In genomic region chr14:99537399-99537798, GRCh38 we compare ENCODE assay signal across 11 cellular contexts. TPM values are rescaled to one million over a fixed set of nuclear protein-coding genes. Genes with fewer than 3 reads are reported as not detected.
A peak's percentile ranks its signal among the peaks of the same experiment; 100 is the strongest.
DNase-seq lines count a peak whose midpoint lies in the region; ATAC-seq and TF ChIP-seq lines count a peak whose summit lies in the region.
"Had no signal": no experiment of that assay in that cellular context is flagged by ENCODE, and none has a peak within 500 bp of the region (broad histone marks: within the 10 kb centered on the region; RNA-seq: fewer than 3 reads in every experiment).

No MANE protein-coding gene starts in this region.

- 35 to 37% methylated on average over 6 of the region's 6 CpGs for WGBS in GM23248 (ENCODE audit: low coverage in 1 of 2, low lambda C conversion rate in 2 of 2, missing lambda C conversion rate in 2 of 2), 2 experiments
- 22% methylated on average over 3 of the region's 6 CpGs; no CpG with 5 or more reads in 1 of the 2 donors for WGBS in gastroesophageal sphincter (ENCODE audit: low coverage in 1 of 2), 2 donors

- H3K4me2 ChIP-seq in GM23248 (ENCODE audit: unreplicated experiment), result no peak overlapping the region

- TF ChIP-seq CTCF in gastroesophageal sphincter (IDR thresholded peaks at IDR 0.05) (peak in 2 of 4 experiments; percentile 18 to 39), gastrocnemius medialis (IDR thresholded peaks at IDR 0.05 in 4 of 5, conservative IDR thresholded peaks at IDR 0.05 in 1 of 5) (no peak)

- intact Hi-C loops in gastrocnemius medialis (cut with DNase I; ENCODE audit: low total_unique reads), result no loop called here

- H3K79me2 ChIP-seq in GM23248 (ENCODE audit: insufficient read depth), result peaks cover 7% of the 10 kb centered on the region; the same call in 1 of the 2 replicates

- H3F3A ChIP-seq in GM23248 (ENCODE audit: insufficient read depth), result no peaks in the 10 kb centered on the region

- no peak for TF ChIP-seq EP300 in gastroesophageal sphincter (IDR thresholded peaks at IDR 0.05)

- TF ChIP-seq POLR2A in gastroesophageal sphincter (IDR thresholded peaks at IDR 0.05), result no peak
- no peak for TF ChIP-seq POLR2A in gastrocnemius medialis (IDR thresholded peaks at IDR 0.05)

- no peaks in the 10 kb centered on the region for H3K27me3 ChIP-seq in GM23248 (replicated peaks; ENCODE audit: insufficient read depth)
- H3K27me3 ChIP-seq in gastroesophageal sphincter, result no peaks in the 10 kb centered on the region
- no peaks in the 10 kb centered on the region for H3K27me3 ChIP-seq in rectal smooth muscle tissue (ENCODE audit: control insufficient read depth, insufficient read depth, low read length)
- no peaks in the 10 kb centered on the region for H3K27me3 ChIP-seq in gastrocnemius medialis
- H3K27me3 ChIP-seq: testis had no signal

- H3K9me3 ChIP-seq in GM23248 (ENCODE audit: low read depth) (no peaks in the 10 kb centered on the region), gastroesophageal sphincter (no peaks in the 10 kb centered on the region), gastrocnemius medialis (no peaks in the 10 kb centered on the region)
- H3K9me3 ChIP-seq: testis had no signal

- ATAC-seq in gastroesophageal sphincter, result peak; percentile 87
- no peak for ATAC-seq in HG02970 (IDR thresholded peaks at IDR 0.05; ENCODE audit: low FRiP score, unreplicated experiment)
- ATAC-seq in gastrocnemius medialis, result no peak
- no peak for ATAC-seq in HG03457 (IDR thresholded peaks at IDR 0.05; ENCODE audit: unreplicated experiment)
- no peak for ATAC-seq in HG02588 (IDR thresholded peaks at IDR 0.05; ENCODE audit: unreplicated experiment)

- DNase-seq in GM23248, result peak; percentile 89
- peak; percentile 70 for DNase-seq in SW480 (ENCODE audit: low spot score)
- DNase-seq in gastrocnemius medialis, result no peak
- DNase-seq: NCI-H526; stimulated activated CD4-positive, alpha-beta T cell treated with anti-CD3 and anti-CD28 coated beads, Interleukin-12 subunit alpha, Interleukin-12 subunit beta, amount 100 ng/mL, for 4 hours; testis had no signal

- H3K36me3 ChIP-seq in GM23248 (ENCODE audit: low read depth) (no peaks in the 10 kb centered on the region), gastroesophageal sphincter (no peaks in the 10 kb centered on the region), rectal smooth muscle tissue (ENCODE audit: control insufficient read depth, insufficient read depth, low read length) (no peaks in the 10 kb centered on the region), gastrocnemius medialis (no peaks in the 10 kb centered on the region)

- in situ Hi-C loops in GM23248 (cut with MboI) (no loop called here), gastrocnemius medialis (cut with MboI; ENCODE audit: low sequenced_read_pairs in 4 of 4) (no loop called here)

- H3K27ac ChIP-seq in GM23248, result no peak overlapping the region
- peak overlapping the region; percentile 36 to 89 (median 81) for H3K27ac ChIP-seq in gastroesophageal sphincter
- peak overlapping the region; percentile 81 for H3K27ac ChIP-seq in rectal smooth muscle tissue (ENCODE audit: low read depth, low read length)
- H3K27ac ChIP-seq in gastrocnemius medialis, result no peak overlapping the region
- H3K27ac ChIP-seq: testis had no signal

- H3K4me1 ChIP-seq in GM23248 (ENCODE audit: insufficient read depth), result peaks cover 15% of the 10 kb centered on the region
- peaks cover 0 to 92% (median 36%) of the 10 kb centered on the region in 3 donors for H3K4me1 ChIP-seq in gastroesophageal sphincter
- H3K4me1 ChIP-seq in rectal smooth muscle tissue (ENCODE audit: control insufficient read depth, insufficient read depth, low read length), result peaks cover 41% of the 10 kb centered on the region
- peaks cover 5% of the 10 kb centered on the region in 2 donors for H3K4me1 ChIP-seq in gastrocnemius medialis

- H3K4me3 ChIP-seq in GM23248, result no peak overlapping the region
- no peak overlapping the region for H3K4me3 ChIP-seq in gastroesophageal sphincter
- H3K4me3 ChIP-seq in rectal smooth muscle tissue (ENCODE audit: low read length), result no peak overlapping the region
- no peak overlapping the region for H3K4me3 ChIP-seq in gastrocnemius medialis
- H3K4me3 ChIP-seq: testis had no signal

- H3K9ac ChIP-seq in GM23248 (peak overlapping the region; percentile 39; the same call in 1 of the 2 replicates), rectal smooth muscle tissue (ENCODE audit: low read length) (no peak overlapping the region)

- peak overlapping the region; percentile 47; the same call in 1 of the 2 replicates for H2AFZ ChIP-seq in GM23248

- no peaks in the 10 kb centered on the region for H3K9me2 ChIP-seq in GM23248 (ENCODE audit: insufficient read depth)

- no peaks in the 10 kb centered on the region for H4K20me1 ChIP-seq in GM23248 (ENCODE audit: insufficient read depth)

RNA-seq across cellular contexts. Expression of gene CCNK, which starts 56.2 kb away (rescaled TPM):
- 4.4 and 20.9 TPM in 2 replicates for total RNA-seq in GM23248 (2014; rRNA removed; shearing (Covaris generic))
- polyA plus RNA-seq in GM23248 (2016; fragmentation: Nextera tagmentation; extraction: Ambion mirVana), result 20.9 and 25.6 TPM in 2 replicates
- total RNA-seq in gastroesophageal sphincter (10 to 100 TPM; 17.1 to 26.8 (median 20.7) TPM), gastrocnemius medialis (10 to 100 TPM; 15.0 to 35.3 (median 19.1) TPM)

RNA-seq across cellular contexts. Expression of gene SETD3, which starts 56.7 kb away (rescaled TPM):
- total RNA-seq in GM23248 (2014; rRNA removed; shearing (Covaris generic)), result 54.6 and 65.6 TPM in 2 replicates
- polyA plus RNA-seq in GM23248 (2016; fragmentation: Nextera tagmentation; extraction: Ambion mirVana), result 43.3 and 46.9 TPM in 2 replicates
- total RNA-seq in gastroesophageal sphincter, result 100 to 1,000 TPM; 127 to 184 (median 162) TPM
- total RNA-seq in gastrocnemius medialis, result 100 to 1,000 TPM; 116 to 170 (median 117) TPM

Comparison
In these comparisons a context has a peak if more than half of its experiments do, and no peak if none do; other contexts are left out.
1. DNase-seq: peak in GM23248 (single experiment) and SW480 (single experiment); none in gastrocnemius medialis (0 of 2).
2. H3K27ac ChIP-seq: peak in gastroesophageal sphincter (4 of 4) and rectal smooth muscle tissue (single experiment); none in GM23248 (single experiment) and gastrocnemius medialis (0 of 4).